ENCODE assay signal across 8 cellular contexts in the genomic region with DNA sequence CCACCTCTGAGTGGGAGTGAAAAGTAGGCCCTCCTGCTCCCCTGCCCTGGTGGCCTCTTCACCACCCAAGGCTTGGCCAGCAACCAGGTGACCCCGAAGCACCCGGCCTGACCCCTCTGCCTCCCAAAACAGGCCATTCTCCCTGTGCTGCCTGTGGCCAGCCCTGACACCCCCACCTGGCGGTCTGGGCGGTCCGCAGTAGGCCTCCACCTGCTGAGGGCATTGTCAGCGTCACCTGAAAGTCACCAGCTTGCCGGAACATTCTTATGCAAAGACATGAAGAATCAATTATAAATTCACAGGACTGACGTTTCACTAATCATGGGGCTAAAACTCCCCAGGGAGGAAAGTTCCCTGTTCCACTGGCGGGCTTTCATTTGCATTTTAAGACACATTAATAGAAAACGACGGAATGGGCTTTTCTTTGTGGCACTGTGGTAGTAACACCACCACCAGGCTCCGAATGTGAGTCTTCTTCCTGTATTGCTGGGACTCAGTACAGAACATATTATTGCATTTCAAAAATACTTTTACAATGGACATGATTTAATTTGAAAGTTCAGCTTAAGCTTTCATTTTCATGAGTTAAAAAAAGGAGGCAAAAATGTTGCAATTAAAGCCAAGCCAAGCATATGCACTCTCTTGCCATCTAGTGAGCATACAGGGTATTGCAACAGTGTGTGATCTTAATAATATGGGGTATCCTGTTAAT. TPM values are rescaled to one million over a fixed set of nuclear protein-coding genes. Genes with fewer than 3 reads are reported as not detected.
A peak's percentile ranks its signal among the peaks of the same experiment; 100 is the strongest.
DNase-seq lines count a peak whose midpoint lies in the region; ATAC-seq and TF ChIP-seq lines count a peak whose summit lies in the region.

No MANE protein-coding gene starts in this region.

- H3K4me3 Mint-ChIP-seq in CD8-positive, alpha-beta memory T cell, result no peak overlapping the region

- H3K4me3 ChIP-seq in CD8-positive, alpha-beta memory T cell (ENCODE audit: low read length), result no peak overlapping the region
- H3K4me3 ChIP-seq in osteoblast (ENCODE audit: insufficient read depth, low read length), result peak overlapping the region; percentile 15

- H3K79me2 ChIP-seq in osteoblast (ENCODE audit: insufficient read depth, low read length), result no peaks in the 10 kb centered on the region

- CTCF ChIA-PET in CD8-positive, alpha-beta memory T cell (lab: Charles Lee), result interaction anchor here (0.7 to 2.9 kb wide), 11 partner anchors 11 to 193 kb away, joined by 3 to 16 read pairs (median 3); no protein-coding TSS in a partner anchor

- peak overlapping the region in 5 of 8 donors; percentile 12 to 71 (median 59) for H3K27ac Mint-ChIP-seq in CD8-positive, alpha-beta memory T cell

- peak overlapping the region; percentile 50 for H3K4me2 ChIP-seq in osteoblast (ENCODE audit: insufficient read depth, low read length)

- H3K36me3 Mint-ChIP-seq in CD8-positive, alpha-beta memory T cell, result peaks cover 5 to 76% (median 8%) of the 10 kb centered on the region in 3 donors

- H2AFZ ChIP-seq in osteoblast (ENCODE audit: low read length), result no peak overlapping the region

- peaks cover 4 to 5% (median 4%) of the 10 kb centered on the region in 3 donors for H3K4me1 Mint-ChIP-seq in CD8-positive, alpha-beta memory T cell

- H4K20me1 ChIP-seq in osteoblast (ENCODE audit: insufficient read depth, low read length), result no peaks in the 10 kb centered on the region

- peaks cover 5% of the 10 kb centered on the region for H3K4me1 ChIP-seq in CD8-positive, alpha-beta memory T cell (ENCODE audit: insufficient read depth, low read length)
- peaks cover 22% of the 10 kb centered on the region for H3K4me1 ChIP-seq in osteoblast (ENCODE audit: insufficient read depth, low read length)

- H3K36me3 ChIP-seq in CD8-positive, alpha-beta memory T cell (ENCODE audit: insufficient read depth, low read length), result peaks cover 19% of the 10 kb centered on the region
- peaks cover 29% of the 10 kb centered on the region for H3K36me3 ChIP-seq in osteoblast (ENCODE audit: insufficient read depth, low read length)

- ATAC-seq in GM18511 (IDR thresholded peaks at IDR 0.05; ENCODE audit: unreplicated experiment), result peak; percentile 81
- ATAC-seq in HG02840 (IDR thresholded peaks at IDR 0.05; ENCODE audit: low FRiP score, unreplicated experiment), result peak; percentile 71

- peak in 3 of 5 donors; percentile 34 to 39 (median 36) for DNase-seq in CD8-positive, alpha-beta memory T cell
- DNase-seq in NCI-H1105 (lab: John Stamatoyannopoulos, UW) (peak; percentile 8), fibroblast of the conjunctiva (ENCODE audit: low read depth) (peak; percentile 57), osteoblast (ENCODE audit: insufficient read length, low spot score, missing footprints) (peak; percentile 95), T1000 (lab: John Stamatoyannopoulos, UW) (no peak)

- no peaks in the 10 kb centered on the region for H3K27me3 Mint-ChIP-seq in CD8-positive, alpha-beta memory T cell

- POLR2A ChIA-PET in CD8-positive, alpha-beta memory T cell (lab: Charles Lee), result no interaction called here

- H3K9me3 ChIP-seq in CD8-positive, alpha-beta memory T cell (ENCODE audit: low read length), result no peaks in the 10 kb centered on the region
- no peaks in the 10 kb centered on the region for H3K9me3 ChIP-seq in osteoblast (ENCODE audit: low read depth, low read length)

- no peaks in the 10 kb centered on the region for H3K27me3 ChIP-seq in CD8-positive, alpha-beta memory T cell (ENCODE audit: insufficient read depth, low read length, poor library complexity, severe bottlenecking)
- no peaks in the 10 kb centered on the region for H3K27me3 ChIP-seq in osteoblast (ENCODE audit: insufficient read depth, low read length)

- no peak overlapping the region for H3K27ac ChIP-seq in CD8-positive, alpha-beta memory T cell (ENCODE audit: low read depth, low read length)
- no peak overlapping the region for H3K27ac ChIP-seq in VCaP
- peak overlapping the region; percentile 54 for H3K27ac ChIP-seq in osteoblast (ENCODE audit: low read depth, low read length)

- TF ChIP-seq CTCF in VCaP (conservative IDR thresholded peaks at IDR 0.05), result peak; percentile 94
- TF ChIP-seq CTCF in osteoblast (IDR thresholded peaks at IDR 0.05; ENCODE audit: extremely low read depth, low read depth, low read length), result peak; percentile 90

- H3K9me3 Mint-ChIP-seq in CD8-positive, alpha-beta memory T cell, result peaks cover 0 to 2% (median 0%) of the 10 kb centered on the region in 5 donors

RNA-seq across cellular contexts. Expression of a gene that starts 57.4 kb away (rescaled TPM):
- total RNA-seq in CD8-positive, alpha-beta memory T cell, result 10 to 100 TPM; 33.0 to 35.3 TPM
- polyA plus RNA-seq in CD8-positive, alpha-beta memory T cell, result 24.1 TPM
- total RNA-seq in osteoblast, result 51.3 and 55.4 TPM in 2 replicates
